In genomic region chr12:26870491-26871419, GRCh38 we compare ENCODE assay signal across 8 cellular contexts. TPM values are rescaled to one million over a fixed set of nuclear protein-coding genes. Genes with fewer than 3 reads are reported as not detected.
A peak's percentile ranks its signal among the peaks of the same experiment; 100 is the strongest.
DNase-seq lines count a peak whose midpoint lies in the region; ATAC-seq, FAIRE-seq and TF ChIP-seq lines count a peak whose summit lies in the region.

No MANE protein-coding gene starts in this region.

- H3K9me3 ChIP-seq in muscle layer of colon (ENCODE audit: low read length), result no peaks in the 10 kb centered on the region
- H3K9me3 ChIP-seq in kidney (ENCODE audit: control insufficient read depth in 1 of 2, low read length in 2 of 2), result no peaks in the 10 kb centered on the region

- ATAC-seq in GM18870 (IDR thresholded peaks at IDR 0.05; ENCODE audit: unreplicated experiment) (no peak), GM18517 (IDR thresholded peaks at IDR 0.05; ENCODE audit: unreplicated experiment) (no peak), HG02763 (IDR thresholded peaks at IDR 0.05; ENCODE audit: unreplicated experiment) (no peak)

- no peaks in the 10 kb centered on the region for H3K27me3 ChIP-seq in muscle layer of colon (ENCODE audit: control insufficient read depth in 1 of 2, insufficient read depth in 2 of 2, low read length in 2 of 2)

- H3K4me1 ChIP-seq in muscle layer of colon (ENCODE audit: insufficient read depth, low read length) (peaks cover 13% of the 10 kb centered on the region), kidney (ENCODE audit: control insufficient read depth in 1 of 2, insufficient read depth in 1 of 2, low read depth in 1 of 2, low read length in 2 of 2) (peaks cover 0 to 5% of the 10 kb centered on the region in 2 donors)

- H3K27ac ChIP-seq in muscle layer of colon (ENCODE audit: low read depth, low read length) (peak overlapping the region; percentile 0), kidney (ENCODE audit: low read depth in 2 of 2, low read length in 2 of 2) (no peak overlapping the region)

- DNase-seq in GDM1 (lab: John Stamatoyannopoulos, UW), result peak; percentile 29
- peak; percentile 91 for DNase-seq in NCI-H1105 (lab: John Stamatoyannopoulos, UW)
- DNase-seq in astrocyte of the hippocampus (ENCODE audit: low read depth, low spot score), result peak; percentile 25
- DNase-seq in kidney, result no peak

- no peak overlapping the region for H3K4me3 ChIP-seq in muscle layer of colon (ENCODE audit: low read depth in 1 of 2, low read length in 2 of 2)
- no peak overlapping the region for H3K4me3 ChIP-seq in kidney (ENCODE audit: low read length in 2 of 2)

- no peak for TF ChIP-seq CTCF in kidney (IDR thresholded peaks at IDR 0.05; ENCODE audit: borderline replicate concordance, extremely low read depth, insufficient read depth)

- intact Hi-C loops in kidney (cut with DNase I), result no loop called here

- H3K36me3 ChIP-seq in muscle layer of colon (ENCODE audit: insufficient read depth, low read length) (no peaks in the 10 kb centered on the region), kidney (ENCODE audit: control insufficient read depth in 1 of 2, insufficient read depth in 2 of 2, low read length in 2 of 2) (no peaks in the 10 kb centered on the region)

- no peak for FAIRE-seq in kidney (lab: Jason Lieb, UNC)

- no peak overlapping the region for H3K9ac ChIP-seq in muscle layer of colon (ENCODE audit: low read length)
- no peak overlapping the region for H3K9ac ChIP-seq in kidney (ENCODE audit: low read length in 2 of 2)

RNA-seq across cellular contexts. Expression of gene ITPR2, which starts 37.8 kb away (rescaled TPM):
- 56.9 TPM for total RNA-seq in kidney
- 5.7 TPM for polyA plus RNA-seq in kidney (ENCODE audit: insufficient read depth, low read depth, low replicate concordance)
